23 cellular contexts compared by ENCODE assay signal in genomic region chr9:71245651-71246050, GRCh38.
"Had no signal": no experiment of that assay in that cellular context is flagged by ENCODE, and none has a peak within 500 bp of the region (broad histone marks: within the 10 kb centered on the region; RNA-seq: fewer than 3 reads in every experiment).

No MANE protein-coding gene starts in this region.

- H3K27me3 ChIP-seq: right lobe of liver, transverse colon had no signal

- H3K4me1 Mint-ChIP-seq: activated T-helper 17 cell treated with anti-CD3 and anti-CD28 coated beads, Interleukin-2, amount 50 U/mL, for 72 hours; immature natural killer cell; natural killer cell had no signal

- H3K4me1 ChIP-seq: transverse colon had no signal

- H3K4me3 Mint-ChIP-seq: activated CD8-positive, alpha-beta T cell treated with anti-CD3 and anti-CD28 coated beads for 36 hours; activated T-cell treated with anti-CD3 and anti-CD28 coated beads, Interleukin-2, amount 50 U/mL, for 4 hours; activated T-helper 17 cell treated with anti-CD3 and anti-CD28 coated beads, Interleukin-2, amount 50 U/mL, for 72 hours; effector memory CD8-positive, alpha-beta T cell; immature natural killer cell; natural killer cell; T-helper 1 cell treated with Interleukin-12 subunit alpha and Interleukin-12 subunit beta and Interleukin-4 antibody, amounts not matched to agents 30 μg/mL and 1 μg/mL, for 36 hours had no signal

- DNase-seq: activated CD4-positive, alpha-beta T cell treated with anti-CD3 and anti-CD28 coated beads for 1 hour; activated CD4-positive, alpha-beta T cell treated with anti-CD3 and anti-CD28 coated beads, Interleukin-2, amount 50 U/mL, for 1 hour; activated CD8-positive, alpha-beta T cell treated with anti-CD3 and anti-CD28 coated beads for 36 hours; activated gamma-delta T cell treated with Interleukin-2 at 50 U/mL for 16 hours; activated naive CD4-positive, alpha-beta T cell treated with anti-CD3 and anti-CD28 coated beads, Interleukin-2, amount 50 U/mL, for 16 hours; activated T-cell treated with anti-CD3 and anti-CD28 coated beads, Interleukin-2, amount 50 U/mL, for 4 hours; amygdala; caudate nucleus; cortex of kidney; effector memory CD8-positive, alpha-beta T cell; foreskin fibroblast; head of caudate nucleus; immature natural killer cell; natural killer cell; posterior cingulate gyrus; right lobe of liver; stimulated activated CD4-positive, alpha-beta T cell treated with anti-CD3 and anti-CD28 coated beads, Interleukin-2, amount 100 ng/mL, for 48 hours; stimulated activated naive CD4-positive, alpha-beta T cell treated with Interleukin-2 at 50 U/mL for 16 hours; T-helper 9 cell; transverse colon had no signal

- H3K4me3 ChIP-seq: right lobe of liver, transverse colon had no signal

- H3K36me3 Mint-ChIP-seq: immature natural killer cell, natural killer cell had no signal

- ATAC-seq: activated CD8-positive, alpha-beta T cell treated with anti-CD3 and anti-CD28 coated beads for 36 hours; activated T-cell treated with anti-CD3 and anti-CD28 coated beads, Interleukin-2, amount 50 U/mL, for 4 hours; activated T-helper 17 cell treated with anti-CD3 and anti-CD28 coated beads, Interleukin-2, amount 50 U/mL, for 72 hours; effector memory CD8-positive, alpha-beta T cell; esophagus mucosa; natural killer cell had no signal

- H3K9me3 ChIP-seq: right lobe of liver, transverse colon had no signal

- H3K27ac Mint-ChIP-seq: activated CD8-positive, alpha-beta T cell treated with anti-CD3 and anti-CD28 coated beads for 36 hours; activated T-helper 17 cell treated with anti-CD3 and anti-CD28 coated beads, Interleukin-2, amount 50 U/mL, for 72 hours; effector memory CD8-positive, alpha-beta T cell; immature natural killer cell; natural killer cell; T-helper 1 cell treated with Interleukin-12 subunit alpha and Interleukin-12 subunit beta and Interleukin-4 antibody, amounts not matched to agents 30 μg/mL and 1 μg/mL, for 36 hours had no signal

- H3K27ac ChIP-seq: right lobe of liver, transverse colon had no signal

- H3K36me3 ChIP-seq: right lobe of liver, transverse colon had no signal

- H3K9me3 Mint-ChIP-seq: activated CD8-positive, alpha-beta T cell treated with anti-CD3 and anti-CD28 coated beads for 36 hours; activated T-cell treated with anti-CD3 and anti-CD28 coated beads, Interleukin-2, amount 50 U/mL, for 4 hours; activated T-helper 17 cell treated with anti-CD3 and anti-CD28 coated beads, Interleukin-2, amount 50 U/mL, for 72 hours; effector memory CD8-positive, alpha-beta T cell; T-helper 1 cell treated with Interleukin-12 subunit alpha and Interleukin-12 subunit beta and Interleukin-4 antibody, amounts not matched to agents 30 μg/mL and 1 μg/mL, for 36 hours had no signal
